Comparison of ENCODE assay signal across 3 cellular contexts in the genomic region with DNA sequence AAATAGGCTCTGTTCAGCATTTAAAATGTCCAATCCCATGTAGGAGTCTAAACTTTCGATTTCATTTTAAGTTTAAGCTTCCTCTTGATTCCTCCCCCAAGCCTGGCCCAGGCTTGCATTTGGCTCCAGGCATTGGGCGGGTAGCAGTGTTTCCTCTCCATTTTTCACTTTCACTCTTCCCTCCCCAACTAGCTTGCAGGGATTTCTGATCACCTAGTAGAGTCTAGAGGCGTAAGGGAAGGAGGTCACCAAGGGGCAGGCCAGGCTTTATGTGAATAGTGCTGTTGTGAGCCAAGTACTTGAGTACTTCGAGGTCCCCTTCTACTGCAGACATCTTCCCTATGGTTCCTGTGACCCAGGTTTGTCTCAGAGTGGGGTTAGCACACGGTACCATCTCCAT. TPM values are rescaled to one million over a fixed set of nuclear protein-coding genes. Genes with fewer than 3 reads are reported as not detected.
"Had no signal": no experiment of that assay in that cellular context is flagged by ENCODE, and none has a peak within 500 bp of the region (broad histone marks: within the 10 kb centered on the region; RNA-seq: fewer than 3 reads in every experiment).

No MANE protein-coding gene starts in this region.

RNA-seq across cellular contexts. Expression of gene SYT15B, which starts 18.5 kb away (rescaled TPM):
- total RNA-seq: hepatocyte, skeletal muscle tissue had no signal
- polyA plus RNA-seq: naive thymus-derived CD8-positive, alpha-beta T cell had no signal
